Comparison of ENCODE assay signal across 12 cellular contexts in genomic region chr13:50905256-50905655, GRCh38. TPM values are rescaled to one million over a fixed set of nuclear protein-coding genes. Genes with fewer than 3 reads are reported as not detected.
DNase-seq lines count a peak whose midpoint lies in the region; ATAC-seq and TF ChIP-seq lines count a peak whose summit lies in the region.
"Had no signal": no experiment of that assay in that cellular context is flagged by ENCODE, and none has a peak within 500 bp of the region (broad histone marks: within the 10 kb centered on the region; RNA-seq: fewer than 3 reads in every experiment).

No MANE protein-coding gene starts in this region.

- H3K27me3 ChIP-seq in Loucy (ENCODE audit: insufficient read depth, low read length, poor library complexity, severe bottlenecking) (peaks cover 5% of the 10 kb centered on the region), lung (ENCODE audit: control insufficient read depth, insufficient read depth) (no peaks in the 10 kb centered on the region)

- H3K4me1 ChIP-seq in Loucy (ENCODE audit: insufficient read depth, low read length, poor library complexity, severe bottlenecking) (peaks cover 58% of the 10 kb centered on the region), lung (ENCODE audit: control insufficient read depth in 2 of 2, insufficient read depth in 2 of 2, low read length in 2 of 2) (no peaks in the 10 kb centered on the region)
- H3K4me1 ChIP-seq: A549 had no signal

- peaks cover 4% of the 10 kb centered on the region; the same call in 1 of the 2 replicates for H3F3A ChIP-seq in Loucy (ENCODE audit: low read depth)

- DNase-seq in WTC11 (ENCODE audit: low spot score), result no peak
- peak; percentile 68 for DNase-seq in lung (ENCODE audit: low spot score)
- DNase-seq in globus pallidus (ENCODE audit: low spot score), result no peak
- DNase-seq in sciatic nerve (ENCODE audit: low spot score), result no peak
- DNase-seq in AG08395 (ENCODE audit: low spot score), result no peak
- DNase-seq: CD4-positive, CD25-positive, alpha-beta regulatory T cell; DMS79; EL; GM23248 had no signal

- H3K79me2 ChIP-seq in Loucy (ENCODE audit: insufficient read depth, low read length), result peaks cover 27% of the 10 kb centered on the region

- peaks cover 4% of the 10 kb centered on the region for H3K4me1 Mint-ChIP-seq in WTC11

- H2AFZ ChIP-seq in Loucy (ENCODE audit: low read length), result no peak overlapping the region; the same call in 1 of the 2 replicates
- H2AFZ ChIP-seq: GM23248 had no signal

- H3K9ac ChIP-seq in Loucy (ENCODE audit: low read depth, low read length, poor library complexity, severe bottlenecking), result peak overlapping the region; percentile 1
- H3K9ac ChIP-seq: GM23248 had no signal

- intact Hi-C loops in sciatic nerve (cut with DNase I), result no loop called here

- no peaks in the 10 kb centered on the region for H3K27me3 Mint-ChIP-seq in WTC11 (ENCODE audit: low read depth)
- H3K27me3 Mint-ChIP-seq: CD4-positive, CD25-positive, alpha-beta regulatory T cell had no signal

- CTCF ChIA-PET in WTC11 (lab: Charles Lee), result no interaction called here

- no peaks in the 10 kb centered on the region for H3K9me2 ChIP-seq in Loucy (replicated peaks; ENCODE audit: low read depth, low read length)

- no peaks in the 10 kb centered on the region for H3K36me3 Mint-ChIP-seq in WTC11

- no peaks in the 10 kb centered on the region for H3K9me3 Mint-ChIP-seq in WTC11
- H3K9me3 Mint-ChIP-seq: CD4-positive, CD25-positive, alpha-beta regulatory T cell had no signal

- no peak for ATAC-seq in WTC11
- peak; percentile 39 for ATAC-seq in lung (ENCODE audit: insufficient read depth, low FRiP score)
- ATAC-seq in sciatic nerve, result no peak
- ATAC-seq: A549, HCT116 had no signal

- H3K4me2 ChIP-seq in Loucy (ENCODE audit: low read depth, low read length, poor library complexity, severe bottlenecking), result no peak overlapping the region
- H3K4me2 ChIP-seq: A549 had no signal

- H3K4me3 Mint-ChIP-seq in WTC11, result no peak overlapping the region

- H3K27ac Mint-ChIP-seq in WTC11, result peak overlapping the region; percentile 67; the same call in 1 of the 2 replicates
- H3K27ac Mint-ChIP-seq: CD4-positive, CD25-positive, alpha-beta regulatory T cell had no signal

- no peak overlapping the region for H3K27ac ChIP-seq in lung (ENCODE audit: low read depth in 1 of 2, low read length in 1 of 2)
- H3K27ac ChIP-seq: A549, GM23248 had no signal

- no peak for TF ChIP-seq CTCF in Loucy (conservative IDR thresholded peaks at IDR 0.05; ENCODE audit: low read length)
- no peak for TF ChIP-seq CTCF in WTC11 (IDR thresholded peaks at IDR 0.05)
- no peak for TF ChIP-seq CTCF in lung (IDR thresholded peaks at IDR 0.05; ENCODE audit: control extremely low read depth, extremely low read depth)

- no peaks in the 10 kb centered on the region for H4K20me1 ChIP-seq in Loucy (ENCODE audit: insufficient read depth, low read length, poor library complexity, severe bottlenecking)

- POLR2A ChIA-PET in WTC11 (lab: Charles Lee), result no interaction called here

- H3K9me3 ChIP-seq in Loucy (ENCODE audit: insufficient read depth, low read depth, low read length) (no peaks in the 10 kb centered on the region), lung (ENCODE audit: control insufficient read depth in 2 of 2, insufficient read depth in 1 of 2, low read length in 1 of 2) (no peaks in the 10 kb centered on the region)
- H3K9me3 ChIP-seq: A549 had no signal

- no peak overlapping the region for H3K4me3 ChIP-seq in Loucy (ENCODE audit: low read length, poor library complexity, severe bottlenecking)
- H3K4me3 ChIP-seq in lung, result no peak overlapping the region
- H3K4me3 ChIP-seq: A549, GM23248 had no signal

- no peaks in the 10 kb centered on the region for H3K36me3 ChIP-seq in Loucy (ENCODE audit: insufficient read depth, low read length)
- no peaks in the 10 kb centered on the region for H3K36me3 ChIP-seq in lung (ENCODE audit: control insufficient read depth in 2 of 2, insufficient read depth in 2 of 2, low read length in 2 of 2)

- WGBS in lung, 2 donors, result 60 to 83% methylated on average over 4 of the region's 4 CpGs

TF ChIP-seq in WTC11, 78 proteins besides CTCF, POLR2A, EP300 and RAD21:
- TF ChIP-seq SMAD4 (CRISPR knock-in tag; IDR thresholded peaks at IDR 0.05) (no peak), ELF4 (CRISPR knock-in tag; IDR thresholded peaks at IDR 0.05; ENCODE audit: low read depth) (no peak), MXD4 (CRISPR knock-in tag; IDR thresholded peaks at IDR 0.05; ENCODE audit: borderline replicate concordance) (no peak), ZNF532 (CRISPR knock-in tag; IDR thresholded peaks at IDR 0.05; ENCODE audit: borderline replicate concordance) (no peak), SP1 (CRISPR knock-in tag; conservative IDR thresholded peaks at IDR 0.05) (no peak)
- TF ChIP-seq, protein P1, sequence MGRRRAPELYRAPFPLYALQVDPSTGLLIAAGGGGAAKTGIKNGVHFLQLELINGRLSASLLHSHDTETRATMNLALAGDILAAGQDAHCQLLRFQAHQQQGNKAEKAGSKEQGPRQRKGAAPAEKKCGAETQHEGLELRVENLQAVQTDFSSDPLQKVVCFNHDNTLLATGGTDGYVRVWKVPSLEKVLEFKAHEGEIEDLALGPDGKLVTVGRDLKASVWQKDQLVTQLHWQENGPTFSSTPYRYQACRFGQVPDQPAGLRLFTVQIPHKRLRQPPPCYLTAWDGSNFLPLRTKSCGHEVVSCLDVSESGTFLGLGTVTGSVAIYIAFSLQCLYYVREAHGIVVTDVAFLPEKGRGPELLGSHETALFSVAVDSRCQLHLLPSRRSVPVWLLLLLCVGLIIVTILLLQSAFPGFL (CRISPR knock-in tag; IDR thresholded peaks at IDR 0.05; ENCODE audit: borderline replicate concordance), result no peak

RNA-seq across cellular contexts. Expression of gene RNASEH2B, which starts 4.3 kb away (rescaled TPM):
- total RNA-seq in WTC11 (2021) (27.3 to 33.3 TPM (median 30.3 TPM) in 3 replicates), lung (100 to 1,000 TPM in 1 of 2 donors, 10 to 100 TPM in 1; 38.1 to 115 TPM), sciatic nerve (45.7 TPM)
- 10 to 100 TPM; 29.6 to 77.6 TPM for polyA plus RNA-seq in lung
